ENCODE assay signal across 18 cellular contexts in the genomic region with DNA sequence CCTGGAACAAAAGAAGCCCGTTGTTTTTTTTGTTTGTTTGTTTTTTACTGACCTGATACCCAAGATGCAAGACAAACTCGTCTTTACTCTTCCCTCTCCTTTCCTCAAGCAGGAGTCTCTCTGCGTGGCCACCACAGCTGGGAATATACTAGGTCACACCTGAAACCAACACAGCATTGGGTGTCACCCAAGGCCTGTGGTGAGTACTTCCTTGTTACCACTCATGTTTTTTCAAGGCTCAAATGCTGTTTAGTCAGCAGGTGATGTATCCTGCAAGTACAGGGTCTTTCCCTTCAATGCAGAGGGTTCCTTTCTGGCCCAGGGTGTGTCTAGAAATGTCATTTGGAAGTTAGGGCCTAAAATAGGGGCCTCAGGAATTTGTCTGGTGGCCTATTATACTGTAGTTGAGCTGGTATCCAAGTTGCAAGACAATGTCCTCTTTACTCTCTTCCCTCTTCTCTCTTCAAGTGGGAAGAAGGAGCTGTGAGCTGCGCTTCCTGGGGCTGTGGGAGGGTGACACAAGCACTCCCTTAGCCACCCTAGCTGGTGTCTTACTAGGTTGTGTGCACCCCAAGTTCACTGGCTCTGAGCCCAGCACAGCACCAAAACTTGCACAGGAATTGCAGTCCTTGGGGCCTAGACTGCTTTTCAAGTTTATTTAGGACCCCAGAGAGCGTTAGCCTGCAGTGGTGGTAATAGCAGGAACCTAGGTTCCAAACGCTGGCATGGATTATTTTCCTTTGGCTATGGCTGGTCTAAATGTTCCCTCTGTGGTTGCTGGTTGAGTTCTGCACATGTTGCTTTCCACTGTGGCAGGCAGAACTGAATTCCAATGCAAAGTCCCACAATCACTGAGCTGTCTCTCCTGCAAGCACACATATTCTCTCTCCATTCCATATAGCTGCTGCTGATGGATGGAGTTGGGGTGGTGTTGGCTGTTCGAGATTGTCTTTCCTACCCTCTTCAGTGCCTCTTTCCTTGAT.
A peak's percentile ranks its signal among the peaks of the same experiment; 100 is the strongest.
DNase-seq lines count a peak whose midpoint lies in the region; ATAC-seq, FAIRE-seq and TF ChIP-seq lines count a peak whose summit lies in the region.
"Had no signal": no experiment of that assay in that cellular context is flagged by ENCODE, and none has a peak within 500 bp of the region (broad histone marks: within the 10 kb centered on the region; RNA-seq: fewer than 3 reads in every experiment).

No MANE protein-coding gene starts in this region.

- no peak overlapping the region for H3K27ac ChIP-seq in upper lobe of right lung
- H3K27ac ChIP-seq in kidney (ENCODE audit: low read depth in 2 of 2, low read length in 2 of 2): no peak overlapping the region
- H3K27ac ChIP-seq: Peyer's patch, sigmoid colon, thoracic aorta had no signal

- no peak for FAIRE-seq in kidney (lab: Jason Lieb, UNC)
- FAIRE-seq: A204.1, D721Med had no signal

- no peak for TF ChIP-seq POLR2A in NB4 (IDR thresholded peaks at IDR 0.05; ENCODE audit: extremely low read depth, insufficient read length)

- H3K9me3 ChIP-seq in upper lobe of right lung (no peaks in the 10 kb centered on the region), kidney (ENCODE audit: control insufficient read depth in 1 of 2, low read length in 2 of 2) (no peaks in the 10 kb centered on the region)
- H3K9me3 ChIP-seq: Peyer's patch, sigmoid colon, thoracic aorta had no signal

- H3K4me3 ChIP-seq in NB4 (ENCODE audit: low read depth, low read length) (no peak overlapping the region), upper lobe of right lung (no peak overlapping the region), kidney (ENCODE audit: low read length in 2 of 2) (no peak overlapping the region)
- H3K4me3 ChIP-seq: Peyer's patch, sigmoid colon, thoracic aorta had no signal

- peak; percentile 20 for ATAC-seq in Right ventricle myocardium inferior
- ATAC-seq in left ventricle myocardium superior: no peak
- peak; percentile 82 for ATAC-seq in HG02870 (IDR thresholded peaks at IDR 0.05; ENCODE audit: unreplicated experiment)
- peak; percentile 70 for ATAC-seq in upper lobe of right lung
- no peak for ATAC-seq in HG03457 (IDR thresholded peaks at IDR 0.05; ENCODE audit: unreplicated experiment)
- ATAC-seq: naive thymus-derived CD8-positive, alpha-beta T cell had no signal

- H3K4me1 ChIP-seq in upper lobe of right lung (no peaks in the 10 kb centered on the region), kidney (ENCODE audit: control insufficient read depth in 1 of 2, insufficient read depth in 1 of 2, low read depth in 1 of 2, low read length in 2 of 2) (no peaks in the 10 kb centered on the region)
- H3K4me1 ChIP-seq: Peyer's patch, sigmoid colon had no signal

- DNase-seq in Right ventricle myocardium inferior (ENCODE audit: missing footprints) (no peak), left ventricle myocardium superior (no peak), NB4 (ENCODE audit: low read depth) (peak; percentile 12), upper lobe of right lung (no peak), kidney (no peak)
- DNase-seq in activated CD4-positive, alpha-beta T cell treated with anti-CD3 and anti-CD28 coated beads for 1 hour: no peak
- DNase-seq: immature natural killer cell; KG1; naive thymus-derived CD8-positive, alpha-beta T cell; NCI-H2171 treated with DMSO at 0.1 percent for 48 hours; Peyer's patch; sigmoid colon; T-helper 9 cell had no signal

- H3K36me3 ChIP-seq in upper lobe of right lung (no peaks in the 10 kb centered on the region), kidney (ENCODE audit: control insufficient read depth in 1 of 2, insufficient read depth in 2 of 2, low read length in 2 of 2) (no peaks in the 10 kb centered on the region)
- H3K36me3 ChIP-seq: Peyer's patch, sigmoid colon, thoracic aorta had no signal

- intact Hi-C loops in Right ventricle myocardium inferior (cut with DNase I) (no loop called here), left ventricle myocardium superior (cut with micrococcal nuclease) (no loop called here), upper lobe of right lung (cut with DNase I) (no loop called here), kidney (cut with DNase I) (no loop called here)

- no peak overlapping the region for H3K9ac ChIP-seq in kidney (ENCODE audit: low read length in 2 of 2)

- H3K27me3 ChIP-seq in upper lobe of right lung: no peaks in the 10 kb centered on the region
- H3K27me3 ChIP-seq: Peyer's patch, sigmoid colon had no signal

- TF ChIP-seq CTCF in NB4 (IDR thresholded peaks at IDR 0.05; ENCODE audit: low read depth, low read length) (no peak), upper lobe of right lung (IDR thresholded peaks at IDR 0.05) (no peak), kidney (IDR thresholded peaks at IDR 0.05; ENCODE audit: borderline replicate concordance, extremely low read depth, insufficient read depth) (no peak)

Comparison
In these comparisons a context has a peak if more than half of its experiments do, and no peak if none do; other contexts are left out.
1. ATAC-seq: peak in Right ventricle myocardium inferior (single experiment), HG02870 (single experiment) and upper lobe of right lung (single experiment); none in left ventricle myocardium superior (single experiment) and HG03457 (single experiment).